In genomic region chr17:48262982-48263586, GRCh38 we compare ENCODE assay signal across 10 cellular contexts.
A peak's percentile ranks its signal among the peaks of the same experiment; 100 is the strongest.
DNase-seq lines count a peak whose midpoint lies in the region; ATAC-seq and TF ChIP-seq lines count a peak whose summit lies in the region.
"Had no signal": no experiment of that assay in that cellular context is flagged by ENCODE, and none has a peak within 500 bp of the region (broad histone marks: within the 10 kb centered on the region; RNA-seq: fewer than 3 reads in every experiment).

No MANE protein-coding gene starts in this region.

- in situ Hi-C loops in ACHN (cut with HindIII; ENCODE audit: low pct_ligation_motif_present, low pct_unique_long_range_greater_than_20kb, low sequenced_read_pairs): no loop called here

- no peaks in the 10 kb centered on the region for H3K79me2 ChIP-seq in OCI-LY1 (ENCODE audit: insufficient read depth, low read length)

- no peak for ATAC-seq in HG02970 (IDR thresholded peaks at IDR 0.05; ENCODE audit: low FRiP score, unreplicated experiment)
- ATAC-seq in GM19035 (IDR thresholded peaks at IDR 0.05; ENCODE audit: unreplicated experiment): no peak

- no peak overlapping the region for H2AFZ ChIP-seq in OCI-LY1 (ENCODE audit: low read length)

- H3K36me3 Mint-ChIP-seq in CD8-positive, alpha-beta memory T cell: peaks cover 0 to 24% (median 2%) of the 10 kb centered on the region in 3 donors

- no peaks in the 10 kb centered on the region for H3K9me2 ChIP-seq in OCI-LY1 (ENCODE audit: low read depth, low read length)

- CTCF ChIA-PET in CD8-positive, alpha-beta memory T cell (lab: Charles Lee): interaction anchor here (0.7 to 3.1 kb wide), 11 partner anchors 10 to 356 kb away, joined by 3 to 10 read pairs (median 5); partner anchors contain the start of genes HOXB5 and HOXB7

- TF ChIP-seq CTCF in GM12872 (IDR thresholded peaks at IDR 0.05; ENCODE audit: insufficient read depth, low read depth, low read length): peak; percentile 39; the same call in 2 of the 3 replicates
- TF ChIP-seq CTCF in OCI-LY1 (IDR thresholded peaks at IDR 0.05; ENCODE audit: low read length): peak; percentile 49

- H3K9ac ChIP-seq in OCI-LY1 (ENCODE audit: low read length): no peak overlapping the region

- no peaks in the 10 kb centered on the region for H4K20me1 ChIP-seq in OCI-LY1 (ENCODE audit: insufficient read depth, low read length)

- DNase-seq in ACHN (peak; percentile 58), fibroblast of peridontal ligament (ENCODE audit: extremely low read depth) (peak; percentile 8)
- no peak for DNase-seq in CD8-positive, alpha-beta memory T cell
- no peak for DNase-seq in activated naive CD4-positive, alpha-beta T cell treated with Interleukin-2 at 50 U/mL for 16 hours
- DNase-seq: stomach had no signal

- no peaks in the 10 kb centered on the region for H3K9me3 Mint-ChIP-seq in CD8-positive, alpha-beta memory T cell
- H3K9me3 Mint-ChIP-seq: central memory CD8-positive, alpha-beta T cell had no signal

- H3K9me3 ChIP-seq in OCI-LY1 (ENCODE audit: low read length): no peaks in the 10 kb centered on the region
- H3K9me3 ChIP-seq in CD8-positive, alpha-beta memory T cell (ENCODE audit: low read length): no peaks in the 10 kb centered on the region
- H3K9me3 ChIP-seq: stomach had no signal

- H3K27ac ChIP-seq in OCI-LY1 (ENCODE audit: low read depth, low read length, poor library complexity, severe bottlenecking): no peak overlapping the region
- no peak overlapping the region for H3K27ac ChIP-seq in CD8-positive, alpha-beta memory T cell (ENCODE audit: low read depth, low read length)
- H3K27ac ChIP-seq: stomach had no signal

- H3K27ac Mint-ChIP-seq in CD8-positive, alpha-beta memory T cell: peak overlapping the region in 1 of 8 donors; percentile 70

- H3K4me1 ChIP-seq in OCI-LY1 (ENCODE audit: insufficient read depth, low read length, severe bottlenecking): no peaks in the 10 kb centered on the region
- H3K4me1 ChIP-seq in CD8-positive, alpha-beta memory T cell (ENCODE audit: insufficient read depth, low read length): peaks cover 8% of the 10 kb centered on the region

- no peak overlapping the region for H3K4me3 ChIP-seq in OCI-LY1 (ENCODE audit: low read depth, low read length, poor library complexity, severe bottlenecking)
- H3K4me3 ChIP-seq in CD8-positive, alpha-beta memory T cell (ENCODE audit: low read length): no peak overlapping the region
- H3K4me3 ChIP-seq: stomach had no signal

- H3K4me1 Mint-ChIP-seq in CD8-positive, alpha-beta memory T cell: peaks cover 18 to 42% (median 36%) of the 10 kb centered on the region in 3 donors

- POLR2A ChIA-PET in CD8-positive, alpha-beta memory T cell (lab: Charles Lee): interaction anchor here (0.6 kb wide), 2 partner anchors 32 to 278 kb away, joined by 3 read pairs; no protein-coding TSS in a partner anchor

- no peak overlapping the region for H3K4me3 Mint-ChIP-seq in CD8-positive, alpha-beta memory T cell
- H3K4me3 Mint-ChIP-seq: central memory CD8-positive, alpha-beta T cell had no signal

- no peaks in the 10 kb centered on the region for H3K27me3 ChIP-seq in OCI-LY1 (ENCODE audit: insufficient read depth, low read length)
- H3K27me3 ChIP-seq in CD8-positive, alpha-beta memory T cell (ENCODE audit: insufficient read depth, low read length, poor library complexity, severe bottlenecking): no peaks in the 10 kb centered on the region
- H3K27me3 ChIP-seq: stomach had no signal

- no peaks in the 10 kb centered on the region for H3K36me3 ChIP-seq in OCI-LY1 (ENCODE audit: insufficient read depth, low read length)
- H3K36me3 ChIP-seq in CD8-positive, alpha-beta memory T cell (ENCODE audit: insufficient read depth, low read length): peaks cover 10% of the 10 kb centered on the region
- H3K36me3 ChIP-seq: stomach had no signal

- 0 out of 2 replicates have a peak, but pooled peaks cover 3% of the 10 kb centered on the region for H3F3A ChIP-seq in OCI-LY1 (ENCODE audit: insufficient read depth, low read length)

- no peaks in the 10 kb centered on the region for H3K27me3 Mint-ChIP-seq in CD8-positive, alpha-beta memory T cell
- H3K27me3 Mint-ChIP-seq: central memory CD8-positive, alpha-beta T cell had no signal

- H3K4me2 ChIP-seq in OCI-LY1 (ENCODE audit: low read length): no peak overlapping the region

Comparison
In these comparisons a context has a peak if more than half of its experiments do, and no peak if none do; other contexts are left out.
1. DNase-seq: peak in ACHN (single experiment) and fibroblast of peridontal ligament (single experiment); none in CD8-positive, alpha-beta memory T cell (0 of 5) and activated naive CD4-positive, alpha-beta T cell treated with Interleukin-2 at 50 U/mL for 16 hours (single experiment).